ENCODE assay signal across 27 cellular contexts in genomic region chr2:8078760-8079159, GRCh38.
"Had no signal": no experiment of that assay in that cellular context is flagged by ENCODE, and none has a peak within 500 bp of the region (broad histone marks: within the 10 kb centered on the region; RNA-seq: fewer than 3 reads in every experiment).

No MANE protein-coding gene starts in this region.

- H3K27me3 ChIP-seq: left lung, ovary, right atrium auricular region, suprapubic skin, tibial artery, upper lobe of right lung had no signal

- H3K9me3 ChIP-seq: left lung, lower lobe of right lung, ovary, right atrium auricular region, suprapubic skin, thoracic aorta, tibial artery, upper lobe of right lung had no signal

- DNase-seq: hypothalamus; immature natural killer cell; kidney; left colon; left lung; lower lobe of right lung; mammary epithelial cell; mesenchymal stem cell; naive thymus-derived CD8-positive, alpha-beta T cell; ovary; stimulated activated CD4-positive, alpha-beta T cell treated with anti-CD3 and anti-CD28 coated beads, Interleukin-12 subunit alpha, Interleukin-12 subunit beta, amount 100 ng/mL, for 4 hours; stimulated activated CD4-positive, alpha-beta T cell treated with anti-CD3 and anti-CD28 coated beads, Interleukin-15, amount 100 ng/mL, for 24 hours; stimulated activated CD4-positive, alpha-beta T cell treated with anti-CD3 and anti-CD28 coated beads, Interleukin-2, amount 100 ng/mL, for 24 hours; stimulated activated CD4-positive, alpha-beta T cell treated with anti-CD3 and anti-CD28 coated beads, Interleukin-4, amount 100 ng/mL, for 1 hour; stimulated activated naive CD4-positive, alpha-beta T cell; tibial artery; trophoblast cell; upper lobe of right lung had no signal

- H3K27ac ChIP-seq: left lung, lower lobe of right lung, ovary, right atrium auricular region, skin epidermis, suprapubic skin, thoracic aorta, tibial artery, upper lobe of right lung had no signal

- H3K4me1 ChIP-seq: lower lobe of right lung, right atrium auricular region, suprapubic skin, tibial artery, upper lobe of right lung had no signal

- H3K4me3 ChIP-seq: left lung, lower lobe of right lung, ovary, right atrium auricular region, skin epidermis, suprapubic skin, thoracic aorta, tibial artery, upper lobe of right lung had no signal

- H3K27ac Mint-ChIP-seq: naive thymus-derived CD8-positive, alpha-beta T cell; progenitor cell of endocrine pancreas; stimulated activated naive CD8-positive, alpha-beta T cell treated with anti-CD3 and anti-CD28 coated beads, Interleukin-15, Interleukin-2, amounts not matched to agents 100 ng/mL and 50 ng/mL, for 24 hours had no signal

- H3K4me3 Mint-ChIP-seq: naive thymus-derived CD8-positive, alpha-beta T cell; stimulated activated naive CD8-positive, alpha-beta T cell treated with anti-CD3 and anti-CD28 coated beads, Interleukin-15, Interleukin-2, amounts not matched to agents 100 ng/mL and 50 ng/mL, for 24 hours had no signal

- ATAC-seq: left colon; left lung; lower lobe of right lung; naive thymus-derived CD8-positive, alpha-beta T cell; sciatic nerve; upper lobe of right lung had no signal

- FAIRE-seq: islet of Langerhans, kidney, urothelium cell line had no signal

- H3K27me3 Mint-ChIP-seq: progenitor cell of endocrine pancreas had no signal

- H3K36me3 ChIP-seq: left lung, lower lobe of right lung, ovary, right atrium auricular region, suprapubic skin, thoracic aorta, tibial artery, upper lobe of right lung had no signal
